In the genomic region with DNA sequence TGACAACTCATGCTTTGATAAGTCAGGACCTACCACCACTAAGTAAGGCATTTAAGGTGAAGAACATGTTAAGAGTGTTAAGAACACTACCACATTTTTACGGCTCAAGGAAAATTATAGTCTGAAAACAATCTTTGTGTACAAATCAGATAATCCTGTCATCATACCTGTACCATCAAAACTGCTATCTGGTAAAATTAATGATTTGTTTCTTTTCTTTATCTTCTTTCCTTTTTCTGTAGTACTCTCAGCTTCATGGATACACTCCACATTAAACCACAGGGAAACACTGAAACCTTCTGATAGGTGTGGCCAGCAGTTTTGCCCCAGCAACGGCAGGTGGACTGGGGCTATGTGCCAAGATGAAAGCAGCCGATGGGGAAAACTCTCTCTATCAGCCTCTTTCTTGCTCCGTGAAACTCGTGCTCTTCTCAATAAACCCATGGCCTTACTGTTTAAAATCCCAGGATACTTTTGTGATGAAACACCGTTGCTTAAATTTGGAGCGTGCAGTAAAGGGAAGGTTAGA, we compare ENCODE assay signal across 1 cellular context.
TF ChIP-seq lines count a peak whose summit lies in the region.

No MANE protein-coding gene starts in this region.

TF ChIP-seq in IMR-90, 13 proteins besides CTCF, POLR2A, EP300 and RAD21 (continued from another document):
- TF ChIP-seq MAFK (IDR thresholded peaks at IDR 0.05; ENCODE audit: low read depth, low read length) = no peak
- TF ChIP-seq FOS (IDR thresholded peaks at IDR 0.05; ENCODE audit: low read depth, low read length) = no peak
- TF ChIP-seq RCOR1 (IDR thresholded peaks at IDR 0.05; ENCODE audit: insufficient replicate concordance, low read length) = no peak
